Comparison of ENCODE assay signal across 23 cellular contexts in genomic region chr1:238991730-238992490, GRCh38.
DNase-seq lines count a peak whose midpoint lies in the region; ATAC-seq lines count a peak whose summit lies in the region.
"Had no signal": no experiment of that assay in that cellular context is flagged by ENCODE, and none has a peak within 500 bp of the region (broad histone marks: within the 10 kb centered on the region; RNA-seq: fewer than 3 reads in every experiment).

No MANE protein-coding gene starts in this region.

- no peaks in the 10 kb centered on the region for H3K36me3 ChIP-seq in adipocyte (ENCODE audit: control insufficient read depth, insufficient read depth, low read length, severe bottlenecking)
- H3K36me3 ChIP-seq: BLaER1, upper lobe of right lung, WERI-Rb-1 had no signal

- H3K27ac Mint-ChIP-seq in stimulated activated effector memory CD8-positive, alpha-beta T cell treated with anti-CD3 and anti-CD28 coated beads, Interleukin-12 subunit alpha, Interleukin-12 subunit beta, amount 100 ng/mL, for 72 hours: no peak overlapping the region

- H3K4me3 ChIP-seq in adipocyte (ENCODE audit: low read length): no peak overlapping the region
- H3K4me3 ChIP-seq: BLaER1, GM12878, K562, upper lobe of right lung had no signal

- peaks cover 6% of the 10 kb centered on the region for H3K9me3 ChIP-seq in adipocyte (ENCODE audit: control insufficient read depth, low read length)
- H3K9me3 ChIP-seq: BLaER1, upper lobe of right lung had no signal

- H3K4me3 Mint-ChIP-seq in stimulated activated effector memory CD8-positive, alpha-beta T cell treated with anti-CD3 and anti-CD28 coated beads, Interleukin-12 subunit alpha, Interleukin-12 subunit beta, amount 100 ng/mL, for 72 hours: no peak overlapping the region

- H3K4me1 ChIP-seq in adipocyte (ENCODE audit: control insufficient read depth, insufficient read depth, low read length): no peaks in the 10 kb centered on the region
- H3K4me1 ChIP-seq: BLaER1, upper lobe of right lung had no signal

- no peak overlapping the region for H3K9ac ChIP-seq in adipocyte (ENCODE audit: low read length)
- H3K9ac ChIP-seq: BLaER1 had no signal

- no peaks in the 10 kb centered on the region for H3K4me1 Mint-ChIP-seq in stimulated activated effector memory CD8-positive, alpha-beta T cell treated with anti-CD3 and anti-CD28 coated beads, Interleukin-12 subunit alpha, Interleukin-12 subunit beta, amount 100 ng/mL, for 72 hours

- ATAC-seq in GM19452 (IDR thresholded peaks at IDR 0.05; ENCODE audit: unreplicated experiment): no peak
- ATAC-seq in stimulated activated effector memory CD8-positive, alpha-beta T cell treated with anti-CD3 and anti-CD28 coated beads, Interleukin-12 subunit alpha, Interleukin-12 subunit beta, amount 100 ng/mL, for 72 hours: no peak
- ATAC-seq: esophagus mucosa, GM12878, K562, left lobe of liver, upper lobe of right lung had no signal

- no peaks in the 10 kb centered on the region for H3K36me3 Mint-ChIP-seq in stimulated activated effector memory CD8-positive, alpha-beta T cell treated with anti-CD3 and anti-CD28 coated beads, Interleukin-12 subunit alpha, Interleukin-12 subunit beta, amount 100 ng/mL, for 72 hours

- no peaks in the 10 kb centered on the region for H3K27me3 ChIP-seq in adipocyte (replicated peaks; ENCODE audit: control insufficient read depth, insufficient read depth, low read length)
- H3K27me3 ChIP-seq: BLaER1, upper lobe of right lung had no signal

- peaks cover 3% of the 10 kb centered on the region for H3K9me3 Mint-ChIP-seq in stimulated activated effector memory CD8-positive, alpha-beta T cell treated with anti-CD3 and anti-CD28 coated beads, Interleukin-12 subunit alpha, Interleukin-12 subunit beta, amount 100 ng/mL, for 72 hours

- DNase-seq in A172 (ENCODE audit: low spot score) (peak; percentile 13), HS-5 (ENCODE audit: low read depth) (peak; percentile 23), adipocyte (ENCODE audit: low read depth) (peak; percentile 28), iris pigment epithelial cell (ENCODE audit: low read depth) (peak; percentile 13), putamen (ENCODE audit: low spot score) (no peak), medulla oblongata (ENCODE audit: extremely low spot score) (no peak)
- no peak for DNase-seq in stimulated activated effector memory CD8-positive, alpha-beta T cell treated with anti-CD3 and anti-CD28 coated beads, Interleukin-12 subunit alpha, Interleukin-12 subunit beta, amount 100 ng/mL, for 72 hours (ENCODE audit: low spot score in 2 of 2)
- DNase-seq: 8988T; activated CD4-positive, alpha-beta T cell treated with anti-CD3 and anti-CD28 coated beads, Interleukin-2, amount 50 U/mL, for 1 hour; activated effector memory CD4-positive, alpha-beta T cell treated with Interleukin-2 at 50 U/mL for 16 hours; GF-D8; MV-4-11; NCI-H1694 treated with DMSO at 0.1 percent for 48 hours; stimulated activated CD4-positive, alpha-beta T cell treated with anti-CD3 and anti-CD28 coated beads, Interleukin-4, amount 100 ng/mL, for 4 hours; T-helper 2 cell; upper lobe of right lung; WERI-Rb-1 had no signal

Comparison
In these comparisons a context has a peak if more than half of its experiments do, and no peak if none do; other contexts are left out.
1. DNase-seq: peak in A172 (single experiment), HS-5 (single experiment), adipocyte (single experiment) and iris pigment epithelial cell (single experiment); none in putamen (single experiment), stimulated activated effector memory CD8-positive, alpha-beta T cell treated with anti-CD3 and anti-CD28 coated beads, Interleukin-12 subunit alpha, Interleukin-12 subunit beta, amount 100 ng/mL, for 72 hours (0 of 2) and medulla oblongata (single experiment).